8 cellular contexts compared by ENCODE assay signal in genomic region chr9:137619240-137620090, GRCh38. TPM values are rescaled to one million over a fixed set of nuclear protein-coding genes. Genes with fewer than 3 reads are reported as not detected.
A peak's percentile ranks its signal among the peaks of the same experiment; 100 is the strongest.
DNase-seq lines count a peak whose midpoint lies in the region; ATAC-seq and TF ChIP-seq lines count a peak whose summit lies in the region.

No MANE protein-coding gene starts in this region.

- TF ChIP-seq EP300 in gastroesophageal sphincter (IDR thresholded peaks at IDR 0.05) = no peak

- H3K9ac ChIP-seq in Karpas-422 (ENCODE audit: low read length) = peak overlapping the region; percentile 90
- H3K9ac ChIP-seq in parathyroid adenoma = no peak overlapping the region

- peak overlapping the region; percentile 29; the same call in 1 of the 2 replicates for H2AFZ ChIP-seq in Karpas-422 (ENCODE audit: low read length)
- H2AFZ ChIP-seq in parathyroid adenoma = peak overlapping the region; percentile 59

- H4K20me1 ChIP-seq in Karpas-422 (ENCODE audit: insufficient read depth, low read depth, low read length) = peaks cover 12% of the 10 kb centered on the region; the same call in 1 of the 2 replicates

- H3K9me3 ChIP-seq in Karpas-422 (ENCODE audit: low read length) (no peaks in the 10 kb centered on the region), gastroesophageal sphincter (no peaks in the 10 kb centered on the region), parathyroid adenoma (ENCODE audit: control insufficient read depth, low read length) (no peaks in the 10 kb centered on the region)

- H3K4me2 ChIP-seq in Karpas-422 (ENCODE audit: low read depth, low read length, poor library complexity, severe bottlenecking) (peak overlapping the region; percentile 99), parathyroid adenoma (ENCODE audit: low read length) (peak overlapping the region; percentile 82)

- WGBS in gastroesophageal sphincter (ENCODE audit: low coverage in 1 of 2), 2 donors = 1 to 2% methylated on average over 6 to 13 of the region's 58 CpGs

- H3K79me2 ChIP-seq in Karpas-422 (ENCODE audit: low read length) (peaks cover 76% of the 10 kb centered on the region), parathyroid adenoma (peaks cover 30% of the 10 kb centered on the region)

- H3K9me2 ChIP-seq in Karpas-422 (replicated peaks; ENCODE audit: insufficient read depth, low read length) = no peaks in the 10 kb centered on the region

- peaks cover 6% of the 10 kb centered on the region; the same call in 1 of the 2 replicates for H3K36me3 ChIP-seq in Karpas-422 (ENCODE audit: insufficient read depth, low read length)
- H3K36me3 ChIP-seq in gastroesophageal sphincter = peaks cover 0 to 25% of the 10 kb centered on the region in 2 donors
- H3K36me3 ChIP-seq in parathyroid adenoma (ENCODE audit: control insufficient read depth, insufficient read depth, low read length) = no peaks in the 10 kb centered on the region

- TF ChIP-seq CTCF in gastroesophageal sphincter (IDR thresholded peaks at IDR 0.05) (no peak), parathyroid adenoma (IDR thresholded peaks at IDR 0.05) (no peak)

- H3K27ac ChIP-seq in Karpas-422 (ENCODE audit: low read length) = peak overlapping the region; percentile 62
- H3K27ac ChIP-seq in gastroesophageal sphincter = peak overlapping the region; percentile 52 to 96 (median 89)
- peak overlapping the region; percentile 64 for H3K27ac ChIP-seq in parathyroid adenoma

- H3K4me1 ChIP-seq in Karpas-422 (ENCODE audit: low read length) = peaks cover 31% of the 10 kb centered on the region
- H3K4me1 ChIP-seq in gastroesophageal sphincter = peaks cover 8 to 69% (median 35%) of the 10 kb centered on the region in 3 donors
- H3K4me1 ChIP-seq in parathyroid adenoma = no peaks in the 10 kb centered on the region

- H3K4me3 ChIP-seq in Karpas-422 (ENCODE audit: low read length) (peak overlapping the region; percentile 98), gastroesophageal sphincter (peak overlapping the region; percentile 72 to 95), parathyroid adenoma (ENCODE audit: low read depth, low read length) (peak overlapping the region; percentile 68)

- ATAC-seq in GM21529 (IDR thresholded peaks at IDR 0.05; ENCODE audit: unreplicated experiment) = peak; percentile 17
- ATAC-seq in gastroesophageal sphincter = peak; percentile 16

- DNase-seq in NCI-H1417 (lab: John Stamatoyannopoulos, UW) (peak in 2 of 3 experiments; percentile 58 to 62), NCI-H1417 treated with DMSO at 0.1 percent for 48 hours (lab: John Stamatoyannopoulos, UW) (no peak), Karpas-422 (peak; percentile 73), cerebellar nuclear complex (lab: John Stamatoyannopoulos, UW) (no peak)
- peak; percentile 13 for DNase-seq in activated T-helper 9 cell treated with anti-CD3 and anti-CD28 coated beads, Interleukin-2, amount 50 U/mL, for 16 hours (ENCODE audit: low read depth)

- no peaks in the 10 kb centered on the region for H3K27me3 ChIP-seq in Karpas-422 (ENCODE audit: low read length)
- H3K27me3 ChIP-seq in gastroesophageal sphincter = no peaks in the 10 kb centered on the region
- H3K27me3 ChIP-seq in parathyroid adenoma (ENCODE audit: control insufficient read depth, insufficient read depth, low read length) = no peaks in the 10 kb centered on the region

- no peak for TF ChIP-seq POLR2A in gastroesophageal sphincter (IDR thresholded peaks at IDR 0.05)

RNA-seq across cellular contexts. Expression of gene EHMT1, which starts 0.7 kb away (rescaled TPM):
- total RNA-seq in Karpas-422 (2014; rRNA removed; shearing (Covaris generic); ENCODE audit: low replicate concordance) = 35.9 and 64.6 TPM in 2 replicates
- total RNA-seq in gastroesophageal sphincter = 10 to 100 TPM; 49.2 to 79.7 (median 64.7) TPM

RNA-seq across cellular contexts. Expression of gene ARRDC1, which starts 14.0 kb away (rescaled TPM):
- 36.0 and 47.7 TPM in 2 replicates for total RNA-seq in Karpas-422 (2014; rRNA removed; shearing (Covaris generic); ENCODE audit: low replicate concordance)
- 10 to 100 TPM; 16.0 to 25.1 (median 21.9) TPM for total RNA-seq in gastroesophageal sphincter

RNA-seq across cellular contexts. Expression of gene ZMYND19, which starts 29.2 kb away (rescaled TPM):
- total RNA-seq in Karpas-422 (2014; rRNA removed; shearing (Covaris generic); ENCODE audit: low replicate concordance) = 18.8 and 34.4 TPM in 2 replicates
- total RNA-seq in gastroesophageal sphincter = 10 to 100 TPM in 2 of 4 donors, 1 to 10 TPM in 2; 9.5 to 17.1 (median 13.2) TPM

RNA-seq across cellular contexts. Expression of gene DPH7, which starts 40.7 kb away (rescaled TPM):
- total RNA-seq in Karpas-422 (2014; rRNA removed; shearing (Covaris generic); ENCODE audit: low replicate concordance) = 27.5 and 44.3 TPM in 2 replicates
- total RNA-seq in gastroesophageal sphincter = 10 to 100 TPM; 17.6 to 43.6 (median 27.8) TPM

Comparison
In these comparisons a context has a peak if more than half of its experiments do, and no peak if none do; other contexts are left out.
1. DNase-seq: peak in NCI-H1417 (2 of 3), Karpas-422 (single experiment) and activated T-helper 9 cell treated with anti-CD3 and anti-CD28 coated beads, Interleukin-2, amount 50 U/mL, for 16 hours (single experiment); none in NCI-H1417 treated with DMSO at 0.1 percent for 48 hours (single experiment) and cerebellar nuclear complex (0 of 2).
2. Peak in every context shown above with its lines, with median percentiles within 50 percentile points of each other: H3K27ac ChIP-seq and H3K4me3 ChIP-seq.